1 cellular context compared by ENCODE assay signal in the genomic region with DNA sequence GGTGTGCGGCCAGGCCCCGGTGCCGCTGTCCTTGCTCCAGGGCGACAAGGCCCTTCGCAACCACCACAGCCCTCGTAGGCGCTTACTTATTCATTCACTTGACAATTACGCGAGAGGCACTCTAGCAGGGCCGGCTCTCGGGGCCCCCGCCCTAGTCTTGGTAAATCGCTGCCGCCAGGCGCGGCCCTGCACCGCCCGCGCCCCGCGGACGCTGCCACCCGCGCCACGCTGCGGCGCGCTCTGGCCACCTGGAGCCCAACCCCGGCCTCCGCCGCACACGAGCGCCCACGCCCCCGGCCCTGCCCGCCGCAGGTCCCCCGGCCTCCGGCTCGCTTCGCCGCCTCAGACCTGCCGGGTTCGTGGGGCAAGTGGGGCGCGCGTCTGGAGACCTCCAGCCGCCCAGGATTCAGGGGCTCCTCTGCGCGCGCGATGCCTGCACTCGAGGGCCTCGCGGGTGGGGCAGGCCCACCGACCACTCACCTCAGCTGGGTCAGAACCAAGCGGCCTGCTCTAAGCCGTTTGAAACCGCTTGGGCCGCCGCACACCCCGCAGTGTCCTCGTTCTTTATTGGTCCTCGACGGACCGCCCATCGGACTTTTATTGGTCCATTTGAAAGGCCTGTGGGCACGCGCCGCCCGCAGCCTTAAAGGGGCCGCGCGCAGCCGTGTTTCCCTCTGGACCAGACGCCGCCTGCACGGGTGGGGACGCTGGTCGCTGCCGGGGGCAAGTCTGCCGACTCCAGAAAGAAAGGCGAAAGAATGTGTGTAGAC.
TF ChIP-seq lines count a peak whose summit lies in the region.

A gene (minus strand): TSS at position 541 of the 770 bp plus-strand sequence. CDS start 25,049 bp downstream, outside the sequence.

TF ChIP-seq in SK-N-SH, 30 proteins besides CTCF, POLR2A, EP300 and RAD21 (continued from another document):
- TF ChIP-seq, protein P1, sequence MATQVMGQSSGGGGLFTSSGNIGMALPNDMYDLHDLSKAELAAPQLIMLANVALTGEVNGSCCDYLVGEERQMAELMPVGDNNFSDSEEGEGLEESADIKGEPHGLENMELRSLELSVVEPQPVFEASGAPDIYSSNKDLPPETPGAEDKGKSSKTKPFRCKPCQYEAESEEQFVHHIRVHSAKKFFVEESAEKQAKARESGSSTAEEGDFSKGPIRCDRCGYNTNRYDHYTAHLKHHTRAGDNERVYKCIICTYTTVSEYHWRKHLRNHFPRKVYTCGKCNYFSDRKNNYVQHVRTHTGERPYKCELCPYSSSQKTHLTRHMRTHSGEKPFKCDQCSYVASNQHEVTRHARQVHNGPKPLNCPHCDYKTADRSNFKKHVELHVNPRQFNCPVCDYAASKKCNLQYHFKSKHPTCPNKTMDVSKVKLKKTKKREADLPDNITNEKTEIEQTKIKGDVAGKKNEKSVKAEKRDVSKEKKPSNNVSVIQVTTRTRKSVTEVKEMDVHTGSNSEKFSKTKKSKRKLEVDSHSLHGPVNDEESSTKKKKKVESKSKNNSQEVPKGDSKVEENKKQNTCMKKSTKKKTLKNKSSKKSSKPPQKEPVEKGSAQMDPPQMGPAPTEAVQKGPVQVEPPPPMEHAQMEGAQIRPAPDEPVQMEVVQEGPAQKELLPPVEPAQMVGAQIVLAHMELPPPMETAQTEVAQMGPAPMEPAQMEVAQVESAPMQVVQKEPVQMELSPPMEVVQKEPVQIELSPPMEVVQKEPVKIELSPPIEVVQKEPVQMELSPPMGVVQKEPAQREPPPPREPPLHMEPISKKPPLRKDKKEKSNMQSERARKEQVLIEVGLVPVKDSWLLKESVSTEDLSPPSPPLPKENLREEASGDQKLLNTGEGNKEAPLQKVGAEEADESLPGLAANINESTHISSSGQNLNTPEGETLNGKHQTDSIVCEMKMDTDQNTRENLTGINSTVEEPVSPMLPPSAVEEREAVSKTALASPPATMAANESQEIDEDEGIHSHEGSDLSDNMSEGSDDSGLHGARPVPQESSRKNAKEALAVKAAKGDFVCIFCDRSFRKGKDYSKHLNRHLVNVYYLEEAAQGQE (IDR thresholded peaks at IDR 0.05; ENCODE audit: low read depth, low read length), result 0 out of 2 replicates have a peak, but pooled peaks have one; percentile 26
- no peak for TF ChIP-seq EZH2phosphoT487 (IDR thresholded peaks at IDR 0.05; ENCODE audit: borderline replicate concordance, low read depth)
- TF ChIP-seq NRF1 (IDR thresholded peaks at IDR 0.05; ENCODE audit: low read depth, low read length), result peak; percentile 43; the same call in 1 of the 2 replicates
- TF ChIP-seq, protein P2, sequence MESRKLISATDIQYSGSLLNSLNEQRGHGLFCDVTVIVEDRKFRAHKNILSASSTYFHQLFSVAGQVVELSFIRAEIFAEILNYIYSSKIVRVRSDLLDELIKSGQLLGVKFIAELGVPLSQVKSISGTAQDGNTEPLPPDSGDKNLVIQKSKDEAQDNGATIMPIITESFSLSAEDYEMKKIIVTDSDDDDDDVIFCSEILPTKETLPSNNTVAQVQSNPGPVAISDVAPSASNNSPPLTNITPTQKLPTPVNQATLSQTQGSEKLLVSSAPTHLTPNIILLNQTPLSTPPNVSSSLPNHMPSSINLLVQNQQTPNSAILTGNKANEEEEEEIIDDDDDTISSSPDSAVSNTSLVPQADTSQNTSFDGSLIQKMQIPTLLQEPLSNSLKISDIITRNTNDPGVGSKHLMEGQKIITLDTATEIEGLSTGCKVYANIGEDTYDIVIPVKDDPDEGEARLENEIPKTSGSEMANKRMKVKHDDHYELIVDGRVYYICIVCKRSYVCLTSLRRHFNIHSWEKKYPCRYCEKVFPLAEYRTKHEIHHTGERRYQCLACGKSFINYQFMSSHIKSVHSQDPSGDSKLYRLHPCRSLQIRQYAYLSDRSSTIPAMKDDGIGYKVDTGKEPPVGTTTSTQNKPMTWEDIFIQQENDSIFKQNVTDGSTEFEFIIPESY (IDR thresholded peaks at IDR 0.05; ENCODE audit: borderline replicate concordance, low read depth), result no peak
- no peak for TF ChIP-seq MEF2A (IDR thresholded peaks at IDR 0.05; ENCODE audit: borderline replicate concordance, low read depth)
- peak; percentile 90 for TF ChIP-seq CHD2 (IDR thresholded peaks at IDR 0.05; ENCODE audit: low read length, partially characterized antibody)
- no peak for TF ChIP-seq GATA2 (CRISPR knock-in tag; IDR thresholded peaks at IDR 0.05)
- TF ChIP-seq, protein P3, sequence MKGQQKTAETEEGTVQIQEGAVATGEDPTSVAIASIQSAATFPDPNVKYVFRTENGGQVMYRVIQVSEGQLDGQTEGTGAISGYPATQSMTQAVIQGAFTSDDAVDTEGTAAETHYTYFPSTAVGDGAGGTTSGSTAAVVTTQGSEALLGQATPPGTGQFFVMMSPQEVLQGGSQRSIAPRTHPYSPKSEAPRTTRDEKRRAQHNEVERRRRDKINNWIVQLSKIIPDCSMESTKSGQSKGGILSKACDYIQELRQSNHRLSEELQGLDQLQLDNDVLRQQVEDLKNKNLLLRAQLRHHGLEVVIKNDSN (IDR thresholded peaks at IDR 0.05; ENCODE audit: borderline replicate concordance, low read depth), result no peak; the same call in 1 of the 2 replicates
- no peak for TF ChIP-seq ELF1 (IDR thresholded peaks at IDR 0.05)
